ENCODE assay signal across 28 cellular contexts in genomic region chr7:82838314-82838713, GRCh38.
DNase-seq lines count a peak whose midpoint lies in the region; ATAC-seq, FAIRE-seq and TF ChIP-seq lines count a peak whose summit lies in the region.
"Had no signal": no experiment of that assay in that cellular context is flagged by ENCODE, and none has a peak within 500 bp of the region (broad histone marks: within the 10 kb centered on the region; RNA-seq: fewer than 3 reads in every experiment).

No MANE protein-coding gene starts in this region.

- H3K4me3 ChIP-seq in BE2C (ENCODE audit: low read depth, low read length) (peak overlapping the region; percentile 21), MM.1S (ENCODE audit: low read length) (peak overlapping the region; percentile 31; the same call in 1 of the 2 replicates), pancreas (no peak overlapping the region)
- no peak overlapping the region for H3K4me3 ChIP-seq in CD4-positive, alpha-beta memory T cell (ENCODE audit: low read length in 2 of 2)
- H3K4me3 ChIP-seq: GM12878 had no signal

- H3K27me3 ChIP-seq in BE2C, result no peaks in the 10 kb centered on the region
- H3K27me3 ChIP-seq in MM.1S (replicated peaks; ENCODE audit: insufficient read depth, low read length), result no peaks in the 10 kb centered on the region
- H3K27me3 ChIP-seq in pancreas, result no peaks in the 10 kb centered on the region
- H3K27me3 ChIP-seq in CD4-positive, alpha-beta memory T cell (ENCODE audit: insufficient read depth, low read length), result no peaks in the 10 kb centered on the region

- ATAC-seq in SK-N-SH treated with all-trans-retinoic acid at 6 μM for 48 hours (peak; percentile 86), pancreas (no peak), left cardiac atrium (no peak)
- no peak for ATAC-seq in stimulated activated effector memory CD8-positive, alpha-beta T cell treated with anti-CD3 and anti-CD28 coated beads, Interleukin-12 subunit alpha, Interleukin-12 subunit beta, amount 100 ng/mL, for 72 hours
- ATAC-seq: CD8-positive, alpha-beta T cell; GM12878; T-cell had no signal

- H3K4me1 Mint-ChIP-seq in CD4-positive, alpha-beta memory T cell, result no peaks in the 10 kb centered on the region
- peaks cover 10% of the 10 kb centered on the region for H3K4me1 Mint-ChIP-seq in glutamatergic neuron (ENCODE audit: low read depth, unreplicated experiment)
- H3K4me1 Mint-ChIP-seq in stimulated activated effector memory CD8-positive, alpha-beta T cell treated with anti-CD3 and anti-CD28 coated beads, Interleukin-12 subunit alpha, Interleukin-12 subunit beta, amount 100 ng/mL, for 72 hours, result no peaks in the 10 kb centered on the region
- H3K4me1 Mint-ChIP-seq: IgD-negative memory B cell, T-cell had no signal

- CTCF ChIA-PET in CD4-positive, alpha-beta memory T cell (lab: Charles Lee; ENCODE audit: partially characterized antibody), result no interaction called here

- peak overlapping the region; percentile 38; the same call in 1 of the 2 replicates for H2AFZ ChIP-seq in MM.1S (ENCODE audit: low read length)

- no peak overlapping the region for H3K27ac Mint-ChIP-seq in CD4-positive, alpha-beta memory T cell
- H3K27ac Mint-ChIP-seq in glutamatergic neuron (ENCODE audit: unreplicated experiment), result no peak overlapping the region
- no peak overlapping the region for H3K27ac Mint-ChIP-seq in stimulated activated effector memory CD8-positive, alpha-beta T cell treated with anti-CD3 and anti-CD28 coated beads, Interleukin-12 subunit alpha, Interleukin-12 subunit beta, amount 100 ng/mL, for 72 hours
- H3K27ac Mint-ChIP-seq: CD8-positive, alpha-beta T cell; IgD-negative memory B cell; T-cell had no signal

- H3K27ac ChIP-seq in MM.1S (ENCODE audit: low read length) (no peak overlapping the region), pancreas (no peak overlapping the region)
- H3K27ac ChIP-seq in CD4-positive, alpha-beta memory T cell (ENCODE audit: low read depth, low read length), result no peak overlapping the region
- H3K27ac ChIP-seq: HL-60 had no signal

- no peaks in the 10 kb centered on the region for H3K27me3 Mint-ChIP-seq in CD4-positive, alpha-beta memory T cell
- H3K27me3 Mint-ChIP-seq in glutamatergic neuron (ENCODE audit: unreplicated experiment), result peaks cover 1% of the 10 kb centered on the region
- H3K27me3 Mint-ChIP-seq: IgD-negative memory B cell, T-cell had no signal

- POLR2A ChIA-PET in CD4-positive, alpha-beta memory T cell (lab: Charles Lee; ENCODE audit: partially characterized antibody), result no interaction called here

- no peak overlapping the region for H3K4me3 Mint-ChIP-seq in CD4-positive, alpha-beta memory T cell
- no peak overlapping the region for H3K4me3 Mint-ChIP-seq in glutamatergic neuron (ENCODE audit: unreplicated experiment)
- H3K4me3 Mint-ChIP-seq in stimulated activated effector memory CD8-positive, alpha-beta T cell treated with anti-CD3 and anti-CD28 coated beads, Interleukin-12 subunit alpha, Interleukin-12 subunit beta, amount 100 ng/mL, for 72 hours, result no peak overlapping the region
- H3K4me3 Mint-ChIP-seq: CD8-positive, alpha-beta T cell; IgD-negative memory B cell; T-cell had no signal

- no peaks in the 10 kb centered on the region for H3K79me2 ChIP-seq in MM.1S (ENCODE audit: low read length)

- peak overlapping the region; percentile 41 for H3K4me2 ChIP-seq in MM.1S (ENCODE audit: low read depth, low read length)

- H3K9me3 ChIP-seq in BE2C (no peaks in the 10 kb centered on the region; the same call in 1 of the 2 replicates), MM.1S (replicated peaks; ENCODE audit: insufficient read depth, low read length) (no peaks in the 10 kb centered on the region), pancreas (no peaks in the 10 kb centered on the region)
- H3K9me3 ChIP-seq in CD4-positive, alpha-beta memory T cell (ENCODE audit: control insufficient read depth in 1 of 2, low read length in 2 of 2), result no peaks in the 10 kb centered on the region

- no peak for TF ChIP-seq CTCF in BE2C (IDR thresholded peaks at IDR 0.05; ENCODE audit: low read depth, low read length)
- no peak for TF ChIP-seq CTCF in MM.1S (IDR thresholded peaks at IDR 0.05; ENCODE audit: low read length)
- no peak for TF ChIP-seq CTCF in pancreas (IDR thresholded peaks at IDR 0.05)
- no peak for TF ChIP-seq CTCF in glutamatergic neuron (IDR thresholded peaks at IDR 0.05; ENCODE audit: partially characterized antibody, unreplicated experiment)

- peak; percentile 20 for FAIRE-seq in pancreas (lab: Jason Lieb, UNC)
- FAIRE-seq: GM12878, H1 had no signal

- no peaks in the 10 kb centered on the region for H4K20me1 ChIP-seq in MM.1S (ENCODE audit: insufficient read depth, low read length)

- DNase-seq in BE2C (no peak), MM.1S (no peak), pancreas (no peak), left cardiac atrium (no peak), glutamatergic neuron (no peak)
- no peak for DNase-seq in CD4-positive, alpha-beta memory T cell
- no peak for DNase-seq in stimulated activated effector memory CD8-positive, alpha-beta T cell treated with anti-CD3 and anti-CD28 coated beads, Interleukin-12 subunit alpha, Interleukin-12 subunit beta, amount 100 ng/mL, for 72 hours (ENCODE audit: low spot score in 2 of 2)
- DNase-seq: AML-193; C1 segment of cervical spinal cord; CD8-positive, alpha-beta T cell; DMS 273 treated with DMSO at 0.1 percent for 48 hours; DMS79; EL; GDM1; HCEC 1CT; MV-4-11; NCI-H1105; NCI-H1436 treated with DMSO at 0.1 percent for 48 hours; NCI-H446; NCI-H526; NCI-H82; SHP77 treated with DMSO at 0.1 percent for 48 hours; T-cell had no signal

- H3K9ac ChIP-seq in MM.1S (ENCODE audit: low read length), result no peak overlapping the region

- peaks cover 0 to 15% (median 5%) of the 10 kb centered on the region in 8 donors for H3K9me3 Mint-ChIP-seq in CD4-positive, alpha-beta memory T cell
- H3K9me3 Mint-ChIP-seq in glutamatergic neuron (ENCODE audit: unreplicated experiment), result peaks cover 2% of the 10 kb centered on the region
- H3K9me3 Mint-ChIP-seq in stimulated activated effector memory CD8-positive, alpha-beta T cell treated with anti-CD3 and anti-CD28 coated beads, Interleukin-12 subunit alpha, Interleukin-12 subunit beta, amount 100 ng/mL, for 72 hours, result peaks cover 3% of the 10 kb centered on the region

- H3K4me1 ChIP-seq in BE2C (peaks cover 11% of the 10 kb centered on the region), MM.1S (ENCODE audit: low read length) (no peaks in the 10 kb centered on the region), pancreas (no peaks in the 10 kb centered on the region)
- no peaks in the 10 kb centered on the region for H3K4me1 ChIP-seq in CD4-positive, alpha-beta memory T cell (ENCODE audit: insufficient read depth, low read length)

- no peaks in the 10 kb centered on the region for H3K36me3 Mint-ChIP-seq in CD4-positive, alpha-beta memory T cell
- peaks cover 10% of the 10 kb centered on the region for H3K36me3 Mint-ChIP-seq in glutamatergic neuron (ENCODE audit: unreplicated experiment)
- no peaks in the 10 kb centered on the region for H3K36me3 Mint-ChIP-seq in stimulated activated effector memory CD8-positive, alpha-beta T cell treated with anti-CD3 and anti-CD28 coated beads, Interleukin-12 subunit alpha, Interleukin-12 subunit beta, amount 100 ng/mL, for 72 hours
- H3K36me3 Mint-ChIP-seq: CD8-positive, alpha-beta T cell; IgD-negative memory B cell; T-cell had no signal

- intact Hi-C loops in pancreas (cut with DNase I), result no loop called here
- intact Hi-C loops in CD4-positive, alpha-beta memory T cell (cut with micrococcal nuclease), result no loop called here
- intact Hi-C loops in left cardiac atrium (cut with DNase I), result no loop called here

- no peaks in the 10 kb centered on the region for H3K36me3 ChIP-seq in BE2C
- H3K36me3 ChIP-seq in MM.1S (replicated peaks; ENCODE audit: insufficient read depth, low read length), result no peaks in the 10 kb centered on the region
- no peaks in the 10 kb centered on the region for H3K36me3 ChIP-seq in pancreas
- H3K36me3 ChIP-seq in CD4-positive, alpha-beta memory T cell (ENCODE audit: insufficient read depth, low read length), result no peaks in the 10 kb centered on the region

- no peaks in the 10 kb centered on the region for H3F3A ChIP-seq in MM.1S (ENCODE audit: insufficient read depth, low read length)

- H3K9me2 ChIP-seq in MM.1S (replicated peaks; ENCODE audit: insufficient read depth, low read length), result no peaks in the 10 kb centered on the region

TF ChIP-seq in SK-N-SH treated with all-trans-retinoic acid at 6 μM for 48 hours, 23 proteins besides CTCF, POLR2A, EP300 and RAD21:
- TF ChIP-seq TCF4 (CRISPR knock-in tag; IDR thresholded peaks at IDR 0.05; ENCODE audit: borderline replicate concordance) (peak; percentile 91), SNAI2 (CRISPR knock-in tag; IDR thresholded peaks at IDR 0.05) (no peak), ISL1 (CRISPR knock-in tag; IDR thresholded peaks at IDR 0.05) (peak; percentile 53)

Comparison
In these comparisons a context has a peak if more than half of its experiments do, and no peak if none do; other contexts are left out.
1. H3K4me3 ChIP-seq: peak in BE2C (single experiment) and MM.1S (single experiment); none in pancreas (0 of 4) and CD4-positive, alpha-beta memory T cell (0 of 2).